Comparison of ENCODE assay signal across 14 cellular contexts in the genomic region with DNA sequence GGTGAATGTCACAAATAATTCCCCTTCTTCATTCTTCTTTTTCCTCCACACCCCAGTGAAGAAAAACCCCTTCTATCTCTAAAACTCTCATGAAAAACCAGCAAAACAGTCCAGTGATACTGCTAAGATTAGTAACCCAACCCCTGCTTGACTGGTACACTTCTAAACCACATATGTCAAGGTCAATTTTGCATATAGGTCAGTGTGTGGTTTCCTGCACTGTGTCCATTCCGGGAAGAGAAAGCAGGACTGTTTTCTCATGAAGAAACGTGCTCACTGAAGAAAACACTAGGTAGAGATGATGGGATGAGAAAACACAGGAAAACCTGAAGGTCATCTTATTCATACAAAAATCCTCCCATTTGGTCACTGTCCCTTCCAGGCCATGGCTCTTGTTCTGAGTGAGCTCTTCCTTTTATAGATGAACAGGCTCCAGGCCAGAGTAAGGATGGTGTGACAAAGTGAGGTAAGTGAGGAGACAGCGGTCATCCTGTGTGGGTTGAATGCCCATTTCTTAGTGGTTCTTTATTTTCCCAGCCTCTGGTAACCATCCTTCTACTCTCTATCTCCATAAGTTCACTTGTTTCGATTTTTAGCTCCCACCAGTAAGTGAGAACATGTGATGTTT.
DNase-seq lines count a peak whose midpoint lies in the region; ATAC-seq lines count a peak whose summit lies in the region.
"Had no signal": no experiment of that assay in that cellular context is flagged by ENCODE, and none has a peak within 500 bp of the region (broad histone marks: within the 10 kb centered on the region; RNA-seq: fewer than 3 reads in every experiment).

No MANE protein-coding gene starts in this region.

- H3K4me3 Mint-ChIP-seq in memory B cell = no peak overlapping the region
- H3K4me3 Mint-ChIP-seq: activated naive CD4-positive, alpha-beta T cell treated with anti-CD3 and anti-CD28 coated beads, Interleukin-2, amount 10 ng/mL, durations not matched to agents 7 days and 5 days; H9; nephron progenitor cell had no signal

- peaks cover 17% of the 10 kb centered on the region for H3K4me1 Mint-ChIP-seq in memory B cell
- H3K4me1 Mint-ChIP-seq: nephron progenitor cell had no signal

- no peak for DNase-seq in memory B cell (ENCODE audit: low spot score in 2 of 2)
- DNase-seq in AG08396 (ENCODE audit: low spot score) = no peak
- DNase-seq in DMS 273 treated with DMSO at 0.1 percent for 48 hours (lab: John Stamatoyannopoulos, UW) = no peak
- DNase-seq in HuH-7.5 (ENCODE audit: low spot score) = no peak
- DNase-seq: activated CD4-positive, alpha-beta T cell treated with anti-CD3 and anti-CD28 coated beads for 1 hour; activated naive CD4-positive, alpha-beta T cell treated with anti-CD3 and anti-CD28 coated beads, Interleukin-2, amount 10 ng/mL, durations not matched to agents 7 days and 5 days; DND-41; H9; MV-4-11; nephron progenitor cell had no signal

- H3K27ac Mint-ChIP-seq in memory B cell = no peak overlapping the region
- H3K27ac Mint-ChIP-seq: activated naive CD4-positive, alpha-beta T cell treated with anti-CD3 and anti-CD28 coated beads, Interleukin-2, amount 10 ng/mL, durations not matched to agents 7 days and 5 days; H9; nephron progenitor cell had no signal

- H3K27me3 Mint-ChIP-seq in memory B cell = no peaks in the 10 kb centered on the region

- peak; percentile 74 for ATAC-seq in GM18870 (IDR thresholded peaks at IDR 0.05; ENCODE audit: unreplicated experiment)
- peak; percentile 72 for ATAC-seq in GM21737 (IDR thresholded peaks at IDR 0.05; ENCODE audit: unreplicated experiment)
- ATAC-seq in HG03520 (IDR thresholded peaks at IDR 0.05; ENCODE audit: unreplicated experiment) = peak; percentile 64
- peak; percentile 63 for ATAC-seq in memory B cell (ENCODE audit: low read depth)
- no peak for ATAC-seq in esophagus mucosa

- H3K36me3 Mint-ChIP-seq in memory B cell = no peaks in the 10 kb centered on the region
- H3K36me3 Mint-ChIP-seq: activated naive CD4-positive, alpha-beta T cell treated with anti-CD3 and anti-CD28 coated beads, Interleukin-2, amount 10 ng/mL, durations not matched to agents 7 days and 5 days had no signal

- H3K9me3 Mint-ChIP-seq in memory B cell = peaks cover 9% of the 10 kb centered on the region
- H3K9me3 Mint-ChIP-seq: activated naive CD4-positive, alpha-beta T cell treated with anti-CD3 and anti-CD28 coated beads, Interleukin-2, amount 10 ng/mL, durations not matched to agents 7 days and 5 days had no signal
